ENCODE assay signal across 5 cellular contexts in the genomic region with DNA sequence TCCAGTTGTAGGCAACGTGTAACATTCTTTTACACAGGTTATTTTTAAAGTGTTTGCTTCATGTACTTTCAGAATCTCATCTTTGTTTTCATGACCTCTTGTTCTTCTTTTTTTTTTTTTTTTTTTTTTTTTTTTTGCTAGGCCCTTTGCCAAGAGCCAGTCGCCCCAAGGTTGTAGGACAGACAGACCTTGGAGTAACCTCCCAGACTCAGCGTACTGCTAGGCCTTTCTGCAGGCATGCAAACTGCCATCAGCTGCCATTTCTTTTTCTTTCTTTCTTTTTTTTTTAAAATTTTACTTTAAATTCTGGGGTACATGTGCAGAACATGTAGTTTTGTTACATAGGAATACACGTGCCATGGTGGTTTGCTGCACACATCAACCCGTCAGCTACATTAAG.
"Had no signal": no experiment of that assay in that cellular context is flagged by ENCODE, and none has a peak within 500 bp of the region (broad histone marks: within the 10 kb centered on the region; RNA-seq: fewer than 3 reads in every experiment).

No MANE protein-coding gene starts in this region.

- DNase-seq: GM23248, H9, HCEC 1CT, IMR-90 had no signal

- H3K4me3 ChIP-seq: GM23248, K562 had no signal

- H3K27ac ChIP-seq: GM23248 had no signal
